Comparison of ENCODE assay signal across 18 cellular contexts in genomic region chr2:134197445-134197844, GRCh38. TPM values are rescaled to one million over a fixed set of nuclear protein-coding genes. Genes with fewer than 3 reads are reported as not detected.
DNase-seq lines count a peak whose midpoint lies in the region; ATAC-seq, FAIRE-seq and TF ChIP-seq lines count a peak whose summit lies in the region.
"Had no signal": no experiment of that assay in that cellular context is flagged by ENCODE, and none has a peak within 500 bp of the region (broad histone marks: within the 10 kb centered on the region; RNA-seq: fewer than 3 reads in every experiment).

No MANE protein-coding gene starts in this region.

- BruUV-seq in K562 (replicated peaks; lab: Mats Ljungman, UMichigan), result no TSS peak

- H3K4me2 ChIP-seq in K562 (ENCODE audit: insufficient read depth, low read length), result no peak overlapping the region

- no peak overlapping the region for H2AFZ ChIP-seq in K562 (ENCODE audit: low read depth, low read length)

- H3K9me3 ChIP-seq in right cardiac atrium (ENCODE audit: control insufficient read depth, low read length) (no peaks in the 10 kb centered on the region), heart left ventricle (no peaks in the 10 kb centered on the region), K562 (replicated peaks; ENCODE audit: control insufficient read depth, insufficient read depth, low read depth, low read length) (no peaks in the 10 kb centered on the region)
- H3K9me3 ChIP-seq: esophagus squamous epithelium, sigmoid colon, upper lobe of right lung had no signal

- TF ChIP-seq EP300 in K562 (IDR thresholded peaks at IDR 0.05; ENCODE audit: low read length), result no peak

- no peak for DNase-seq in right cardiac atrium
- no peak for DNase-seq in heart left ventricle
- peak; percentile 21 for DNase-seq in OCI-M1 (lab: John Stamatoyannopoulos, UW)
- DNase-seq in K562 (ENCODE audit: extremely low read depth in 1 of 4, low spot score in 3 of 4), result no peak
- DNase-seq in C1 segment of cervical spinal cord (lab: John Stamatoyannopoulos, UW), result no peak
- DNase-seq in DMS 273 treated with DMSO at 0.1 percent for 48 hours (lab: John Stamatoyannopoulos, UW), result no peak
- DNase-seq in foreskin keratinocyte, result no peak
- DNase-seq: activated CD4-positive, CD25-positive, alpha-beta regulatory T cell treated with anti-CD3 and anti-CD28 coated beads, Interleukin-2, amount 50 U/mL, for 72 hours; amygdala; effector CD8-positive, alpha-beta T cell; esophagus squamous epithelium; GF-D8; Kasumi-1; NCI-H2171; SHP77; sigmoid colon; upper lobe of right lung had no signal

- intact Hi-C loops in right cardiac atrium (cut with DNase I), result no loop called here
- intact Hi-C loops in heart left ventricle (cut with DNase I), result no loop called here
- intact Hi-C loops in K562 (cut with micrococcal nuclease), result loop anchor here (5.0 kb wide), 1 partner anchor 50 kb away; no protein-coding TSS in a partner anchor

- ATAC-seq in right cardiac atrium (no peak), heart left ventricle (no peak), K562 (no peak), foreskin keratinocyte (no peak)

- H3K79me2 ChIP-seq in K562 (ENCODE audit: control insufficient read depth, insufficient read depth, low read length), result no peaks in the 10 kb centered on the region

- POLR2A ChIA-PET in K562 (lab: Yijun Ruan, JAX), result interaction anchor here (0.7 kb wide), 1 partner anchor 9 kb away, joined by 3 read pairs; no protein-coding TSS in a partner anchor

- H4K20me1 ChIP-seq in K562 (replicated peaks; ENCODE audit: control insufficient read depth, insufficient read depth, low read length), result 0 out of 2 replicates have a peak, but pooled peaks cover 4% of the 10 kb centered on the region

- H3K27me3 ChIP-seq in right cardiac atrium (ENCODE audit: control insufficient read depth, insufficient read depth), result no peaks in the 10 kb centered on the region
- H3K27me3 ChIP-seq in heart left ventricle, result no peaks in the 10 kb centered on the region
- no peaks in the 10 kb centered on the region for H3K27me3 ChIP-seq in K562 (ENCODE audit: control insufficient read depth in 2 of 2, insufficient read depth in 2 of 2, low read length in 2 of 2)
- no peaks in the 10 kb centered on the region for H3K27me3 ChIP-seq in foreskin keratinocyte
- H3K27me3 ChIP-seq: esophagus squamous epithelium, sigmoid colon, upper lobe of right lung had no signal

- H3K9me1 ChIP-seq in K562 (ENCODE audit: control insufficient read depth, insufficient read depth, low read length), result no peaks in the 10 kb centered on the region

- no peak for TF ChIP-seq RAD21 in K562 (CRISPR knock-in tag; conservative IDR thresholded peaks at IDR 0.05 in 1 of 2, IDR thresholded peaks at IDR 0.05 in 1 of 2)

- WGBS in right cardiac atrium, result 76% methylated on average over 3 of the region's 3 CpGs
- WGBS in heart left ventricle, 4 donors, result 79 to 99% (median 90%) methylated on average over 3 of the region's 3 CpGs
- WGBS in K562 (ENCODE audit: insufficient coverage, low coverage, missing lambda C conversion rate), result 86% methylated on average over 3 of the region's 3 CpGs

- no peak for FAIRE-seq in K562 (lab: Jason Lieb, UNC)
- FAIRE-seq: GM12892 had no signal

- no peak overlapping the region for H3K9ac ChIP-seq in K562 (ENCODE audit: insufficient read depth in 1 of 2, low read depth in 2 of 2, low read length in 2 of 2)

- H3K36me3 ChIP-seq in heart left ventricle (no peaks in the 10 kb centered on the region), K562 (ENCODE audit: control insufficient read depth, insufficient read depth, low read length) (no peaks in the 10 kb centered on the region)
- H3K36me3 ChIP-seq: esophagus squamous epithelium, sigmoid colon, upper lobe of right lung had no signal

- CTCF ChIA-PET in K562 (lab: Yijun Ruan, JAX; ENCODE audit: low intra/inter-chr PET ratio), result no interaction called here

- in situ Hi-C loops in K562 (cut with MboI), result no loop called here

- no peak overlapping the region for H3K4me3 ChIP-seq in right cardiac atrium (ENCODE audit: low read length)
- no peak overlapping the region for H3K4me3 ChIP-seq in heart left ventricle
- H3K4me3 ChIP-seq in K562, result no peak overlapping the region
- H3K4me3 ChIP-seq: esophagus squamous epithelium, sigmoid colon, upper lobe of right lung had no signal

- TF ChIP-seq CTCF in heart left ventricle (IDR thresholded peaks at IDR 0.05) (no peak), K562 (IDR thresholded peaks at IDR 0.05 in 2 of 3, conservative IDR thresholded peaks at IDR 0.05 in 1 of 3; ENCODE audit: insufficient read depth in 2 of 3, low read depth in 1 of 3, low read length in 3 of 3) (no peak), foreskin keratinocyte (conservative IDR thresholded peaks at IDR 0.05) (no peak)

- H3K4me1 ChIP-seq in right cardiac atrium (ENCODE audit: control insufficient read depth, insufficient read depth, low read length) (peaks cover 16% of the 10 kb centered on the region), heart left ventricle (peaks cover 12 to 77% (median 53%) of the 10 kb centered on the region in 12 donors), K562 (replicated peaks in 1 of 2; ENCODE audit: control insufficient read depth in 2 of 2, insufficient read depth in 2 of 2, low read length in 2 of 2) (peaks cover 0 to 38% of the 10 kb centered on the region in 2 experiments; a peak in 4 of 5 replicates), foreskin keratinocyte (peaks cover 4% of the 10 kb centered on the region)

- H3K27ac ChIP-seq in right cardiac atrium (ENCODE audit: low read length) (peak overlapping the region; percentile 51), heart left ventricle (peak overlapping the region in 2 of 12 donors; percentile 5 to 28), K562 (ENCODE audit: extremely low read depth, low read depth, low read length) (no peak overlapping the region), foreskin keratinocyte (no peak overlapping the region)
- H3K27ac ChIP-seq: sigmoid colon, upper lobe of right lung had no signal

- no peak for TF ChIP-seq POLR2A in heart left ventricle (IDR thresholded peaks at IDR 0.05)
- no peak for TF ChIP-seq POLR2A in K562 (conservative IDR thresholded peaks at IDR 0.05)

RNA-seq across cellular contexts. Expression of gene MGAT5, which starts 56.4 kb away (rescaled TPM):
- total RNA-seq in right cardiac atrium, result 100 to 1,000 TPM; 112 to 156 (median 134) TPM
- polyA plus RNA-seq in right cardiac atrium, result 29.0 TPM
- total RNA-seq in heart left ventricle, result 100 to 1,000 TPM in 3 of 9 donors, 10 to 100 TPM in 6; 63.1 to 116 (median 84.5) TPM
- 10 to 100 TPM in 1 of 2 donors, 1 to 10 TPM in 1; 9.7 to 38.8 TPM for polyA plus RNA-seq in heart left ventricle
- 26.5 and 52.3 TPM in 2 replicates for total RNA-seq in K562 (2011; cell fraction: chromatin; rRNA removed; ENCODE audit: low replicate concordance)
- 30.8 and 33.2 TPM in 2 replicates for total RNA-seq in K562 (2011; cell fraction: nucleolus; rRNA removed)
- 24.4 and 30.8 TPM in 2 replicates for total RNA-seq in K562 (2011; cell fraction: nucleoplasm; rRNA removed)
- 10.4 and 13.2 TPM in 2 replicates for total RNA-seq in K562 (2014; rRNA removed)
- total RNA-seq in K562 (2014; rRNA removed; fragmentation: Illumina TruSeq; extraction: Trizol), result 11.6 and 14.2 TPM in 2 replicates
- total RNA-seq in K562 (2015; rRNA removed; fragmentation: Illumina TruSeq; extraction: Trizol), result 10.9 and 11.6 TPM in 2 replicates
- 18.6 and 22.6 TPM in 2 replicates for total RNA-seq in K562 (2021)
- polyA plus RNA-seq in K562 (2011; rRNA removed), result 8.2 and 8.3 TPM in 2 replicates
- 4.6 and 11.8 TPM in 2 replicates for polyA plus RNA-seq in K562 (2011; cell fraction: cytosol; rRNA removed)
- 9.4 and 11.3 TPM in 2 replicates for polyA plus RNA-seq in K562 (2011; cell fraction: nucleus; rRNA removed)
- polyA plus RNA-seq in K562 (2012), result 12.7 and 17.8 TPM in 2 replicates
- 10.1 and 11.1 TPM in 2 replicates for polyA plus RNA-seq in K562 (2014; fragmentation: Illumina TruSeq; extraction: Trizol)
- polyA plus RNA-seq in K562 (2014; fragmentation: Nextera tagmentation; extraction: Ambion mirVana), result 1 to 10 TPM; 1.6 to 2.1 TPM
- polyA plus RNA-seq in K562 (2014; rRNA removed), result 5.6 and 7.3 TPM in 2 replicates
- polyA minus RNA-seq in K562 (2011; rRNA and poly(A)+ RNA removed), result 30.6 and 54.6 TPM in 2 replicates
- polyA minus RNA-seq in K562 (2011; cell fraction: cytosol; rRNA and poly(A)+ RNA removed), result 13.0 and 14.3 TPM in 2 replicates
- 21.1 and 52.9 TPM in 2 replicates for polyA minus RNA-seq in K562 (2011; cell fraction: nucleus; rRNA and poly(A)+ RNA removed)
- 60.2 and 83.1 TPM in 2 replicates for total RNA-seq in foreskin keratinocyte
- 11.9 and 14.6 TPM in 2 replicates for polyA plus RNA-seq in foreskin keratinocyte
